Comparison of ENCODE assay signal across 15 cellular contexts in genomic region chr22:46117206-46118199, GRCh38. TPM values are rescaled to one million over a fixed set of nuclear protein-coding genes. Genes with fewer than 3 reads are reported as not detected.
DNase-seq lines count a peak whose midpoint lies in the region; ATAC-seq and TF ChIP-seq lines count a peak whose summit lies in the region.
"Had no signal": no experiment of that assay in that cellular context is flagged by ENCODE, and none has a peak within 500 bp of the region (broad histone marks: within the 10 kb centered on the region; RNA-seq: fewer than 3 reads in every experiment).

No MANE protein-coding gene starts in this region.

- peaks cover 12% of the 10 kb centered on the region for H3K36me3 Mint-ChIP-seq in Caco-2 (ENCODE audit: insufficient read depth, unreplicated experiment)
- H3K36me3 Mint-ChIP-seq: activated naive CD8-positive, alpha-beta T cell treated with anti-CD3 and anti-CD28 coated beads for 36 hours had no signal

- 54 to 60% methylated on average over 2 to 3 of the region's 10 CpGs for WGBS in esophagus squamous epithelium, 2 donors

- H3K27me3 Mint-ChIP-seq in Caco-2 (ENCODE audit: insufficient read depth, unreplicated experiment) = no peaks in the 10 kb centered on the region
- H3K27me3 Mint-ChIP-seq: activated naive CD8-positive, alpha-beta T cell treated with anti-CD3 and anti-CD28 coated beads for 36 hours; stimulated activated naive CD8-positive, alpha-beta T cell treated with anti-CD3 and anti-CD28 coated beads, Interleukin-15, Interleukin-2, amounts not matched to agents 100 ng/mL and 50 ng/mL, for 24 hours had no signal

- no peaks in the 10 kb centered on the region for H4K20me1 ChIP-seq in BLaER1

- no peak overlapping the region for H3K27ac Mint-ChIP-seq in Caco-2 (ENCODE audit: unreplicated experiment)
- H3K27ac Mint-ChIP-seq: activated naive CD8-positive, alpha-beta T cell treated with anti-CD3 and anti-CD28 coated beads for 36 hours; stimulated activated naive CD8-positive, alpha-beta T cell treated with anti-CD3 and anti-CD28 coated beads, Interleukin-15, Interleukin-2, amounts not matched to agents 100 ng/mL and 50 ng/mL, for 24 hours had no signal

- POLR2A ChIA-PET in Caco-2 (lab: Charles Lee) = interaction anchor here (1.0 kb wide), 1 partner anchor 112 kb away, joined by 11 read pairs; no protein-coding TSS in a partner anchor

- H3K9ac ChIP-seq in BLaER1 = no peak overlapping the region

- no peak for TF ChIP-seq POLR2A in esophagus squamous epithelium (IDR thresholded peaks at IDR 0.05)

- no TSS peak for BruUV-seq in Caco-2 (replicated peaks; lab: Mats Ljungman, UMichigan)

- no peak overlapping the region for H3K4me3 Mint-ChIP-seq in Caco-2 (ENCODE audit: unreplicated experiment)
- H3K4me3 Mint-ChIP-seq: activated naive CD8-positive, alpha-beta T cell treated with anti-CD3 and anti-CD28 coated beads for 36 hours; activated T-cell treated with anti-CD3 and anti-CD28 coated beads, Interleukin-2, amount 50 U/mL, for 4 hours; H9; stimulated activated naive CD8-positive, alpha-beta T cell treated with anti-CD3 and anti-CD28 coated beads, Interleukin-15, Interleukin-2, amounts not matched to agents 100 ng/mL and 50 ng/mL, for 24 hours had no signal

- no peaks in the 10 kb centered on the region for H3K9me3 ChIP-seq in BLaER1
- H3K9me3 ChIP-seq in esophagus squamous epithelium = no peaks in the 10 kb centered on the region
- no peaks in the 10 kb centered on the region for H3K9me3 ChIP-seq in Caco-2
- H3K9me3 ChIP-seq: BE2C had no signal

- peaks cover 10% of the 10 kb centered on the region for H3K36me3 ChIP-seq in BLaER1
- H3K36me3 ChIP-seq in esophagus squamous epithelium = peaks cover 4 to 22% (median 4%) of the 10 kb centered on the region in 3 donors
- no peaks in the 10 kb centered on the region for H3K36me3 ChIP-seq in Caco-2 (ENCODE audit: control insufficient read depth, insufficient read depth, low read length)

- ATAC-seq in HG03039 (IDR thresholded peaks at IDR 0.05; ENCODE audit: unreplicated experiment) = no peak

- H3K27ac ChIP-seq in BLaER1 = peak overlapping the region; percentile 64
- H3K27ac ChIP-seq in esophagus squamous epithelium = peak overlapping the region; percentile 68 to 92 (median 86)
- H3K27ac ChIP-seq in skin epidermis = peak overlapping the region in 12 of 21 experiments; percentile 1 to 84 (median 58)
- H3K27ac ChIP-seq: SK-N-MC had no signal

- H3K4me1 ChIP-seq in BLaER1 (peaks cover 71% of the 10 kb centered on the region), esophagus squamous epithelium (peaks cover 35 to 78% (median 44%) of the 10 kb centered on the region in 3 donors), Caco-2 (peaks cover 7% of the 10 kb centered on the region)

- intact Hi-C loops in esophagus squamous epithelium (cut with DNase I) = loop anchor here (5.0 kb wide), 1 partner anchor 120 kb away; no protein-coding TSS in a partner anchor
- intact Hi-C loops in Caco-2 (cut with micrococcal nuclease; ENCODE audit: unreplicated experiment) = no loop called here

- H3K4me2 ChIP-seq in BLaER1 = peak overlapping the region; percentile 72

- TF ChIP-seq CTCF in esophagus squamous epithelium (IDR thresholded peaks at IDR 0.05) (no peak), Caco-2 (IDR thresholded peaks at IDR 0.05; ENCODE audit: insufficient read depth in 1 of 2, low read depth in 1 of 2, low read length in 1 of 2, severe bottlenecking in 1 of 2, unreplicated experiment in 1 of 2) (no peak)

- no peak overlapping the region for H3K4me3 ChIP-seq in BLaER1
- H3K4me3 ChIP-seq in esophagus squamous epithelium = no peak overlapping the region
- H3K4me3 ChIP-seq in skin epidermis = no peak overlapping the region
- no peak overlapping the region for H3K4me3 ChIP-seq in Caco-2 (ENCODE audit: low read depth, low read length)
- H3K4me3 ChIP-seq: SK-N-MC had no signal

- H3K27me3 ChIP-seq in BLaER1 (no peaks in the 10 kb centered on the region), esophagus squamous epithelium (no peaks in the 10 kb centered on the region), Caco-2 (replicated peaks; ENCODE audit: control insufficient read depth, insufficient read depth, low read length) (no peaks in the 10 kb centered on the region)
- H3K27me3 ChIP-seq: BE2C had no signal

- H3K9me3 Mint-ChIP-seq in Caco-2 (ENCODE audit: unreplicated experiment) = no peaks in the 10 kb centered on the region
- H3K9me3 Mint-ChIP-seq: activated naive CD8-positive, alpha-beta T cell treated with anti-CD3 and anti-CD28 coated beads for 36 hours; activated T-cell treated with anti-CD3 and anti-CD28 coated beads, Interleukin-2, amount 50 U/mL, for 4 hours; H9; stimulated activated naive CD8-positive, alpha-beta T cell treated with anti-CD3 and anti-CD28 coated beads, Interleukin-15, Interleukin-2, amounts not matched to agents 100 ng/mL and 50 ng/mL, for 24 hours had no signal

- peak; percentile 42 for DNase-seq in M059J (ENCODE audit: low read depth)
- DNase-seq in esophagus squamous epithelium (lab: John Stamatoyannopoulos, UW) = no peak
- DNase-seq in Caco-2 = no peak
- no peak for DNase-seq in activated CD4-positive, alpha-beta T cell treated with anti-CD3 and anti-CD28 coated beads for 1 hour
- no peak for DNase-seq in DMS153 treated with DMSO at 0.1 percent for 48 hours (lab: John Stamatoyannopoulos, UW; ENCODE audit: unreplicated experiment)
- DNase-seq: BE2C, left colon had no signal

- CTCF ChIA-PET in Caco-2 (lab: Charles Lee) = interaction anchor here (0.7 to 4.9 kb wide), 14 partner anchors 11 to 190 kb away, joined by 3 to 97 read pairs (median 5); no protein-coding TSS in a partner anchor

- H3K4me1 Mint-ChIP-seq in Caco-2 (ENCODE audit: low read depth, unreplicated experiment) = no peaks in the 10 kb centered on the region

RNA-seq across cellular contexts. Expression of gene PPARA, which starts 32.8 kb away (rescaled TPM):
- total RNA-seq in M059J (2014; rRNA removed; shearing (Covaris generic)) = 10.0 and 18.1 TPM in 2 replicates
- 10 to 100 TPM in 2 of 4 donors, 1 to 10 TPM in 2; 7.7 to 18.5 (median 10.1) TPM for total RNA-seq in esophagus squamous epithelium
- 13.4 and 15.9 TPM in 2 replicates for total RNA-seq in Caco-2 (2022)
